8 cellular contexts compared by ENCODE assay signal in genomic region chr10:1048732-1049424, GRCh38. TPM values are rescaled to one million over a fixed set of nuclear protein-coding genes. Genes with fewer than 3 reads are reported as not detected.
DNase-seq lines count a peak whose midpoint lies in the region; ATAC-seq and TF ChIP-seq lines count a peak whose summit lies in the region.

Gene IDI1 (minus strand): TSS chr10:1049119. CDS start chr10:1049003, 116 bp downstream.

- H3K27ac ChIP-seq in ectodermal cell (ENCODE audit: insufficient read depth, low read depth, low read length, poor library complexity, severe bottlenecking) (peak within 1 kb of the TSS; percentile 99), lower lobe of right lung (peak within 1 kb of the TSS; percentile 100)

- peak; percentile 97 to 98 for ATAC-seq in lower lobe of right lung

- H3K27me3 ChIP-seq in ectodermal cell (ENCODE audit: control insufficient read depth, insufficient read depth, low read length, poor library complexity, severe bottlenecking) (no peaks in the 10 kb centered on the region), lower lobe of right lung (ENCODE audit: low read depth) (no peaks in the 10 kb centered on the region)

- TF ChIP-seq CTCF in GM20000 (IDR thresholded peaks at IDR 0.05; ENCODE audit: extremely low read depth, missing control alignments) (no peak), lower lobe of right lung (IDR thresholded peaks at IDR 0.05) (no peak)

- H3K36me3 ChIP-seq in ectodermal cell (ENCODE audit: control insufficient read depth, insufficient read depth, low read length) (peaks cover 1% of the 10 kb centered on the region), lower lobe of right lung (peaks cover 11% of the 10 kb centered on the region)

- H3K4me1 ChIP-seq in ectodermal cell (ENCODE audit: control insufficient read depth, insufficient read depth, low read length): peaks cover 5% of the 10 kb centered on the region
- peaks cover 57% of the 10 kb centered on the region for H3K4me1 ChIP-seq in lower lobe of right lung

- H3K9me3 ChIP-seq in ectodermal cell (ENCODE audit: control insufficient read depth, low read length) (no peaks in the 10 kb centered on the region), lower lobe of right lung (no peaks in the 10 kb centered on the region)

- intact Hi-C loops in lower lobe of right lung (cut with DNase I): no loop called here

- 0% methylated on average over 83 of the region's 83 CpGs for WGBS in ectodermal cell, 2 experiments

- peak; percentile 98 for DNase-seq in COLO668 (lab: John Stamatoyannopoulos, UW; ENCODE audit: unreplicated experiment)
- peak; percentile 97 for DNase-seq in GM20000 (ENCODE audit: low spot score)
- peak; percentile 72 for DNase-seq in HS-5 (ENCODE audit: low read depth)
- peak; percentile 84 for DNase-seq in NK-92 (lab: John Stamatoyannopoulos, UW; ENCODE audit: unreplicated experiment)
- peak; percentile 93 to 94 for DNase-seq in activated CD8-positive, alpha-beta memory T cell treated with anti-CD3 and anti-CD28 coated beads for 1 hour (ENCODE audit: extremely low read depth in 1 of 2, low read depth in 1 of 2)
- DNase-seq in lower lobe of right lung: peak; percentile 99
- peak; percentile 87 to 92 (median 91) for DNase-seq in stimulated activated CD4-positive, alpha-beta T cell treated with anti-CD3 and anti-CD28 coated beads, TNF-alpha, amount 100 ng/mL, for 1 hour (ENCODE audit: low read depth in 3 of 3, low spot score in 1 of 3)

- peak within 1 kb of the TSS; percentile 95 for H3K4me3 ChIP-seq in ectodermal cell (ENCODE audit: insufficient read depth, low read depth, low read length)
- peak within 1 kb of the TSS; percentile 79 for H3K4me3 ChIP-seq in lower lobe of right lung

RNA-seq across cellular contexts. Expression of gene IDI1, which starts in this region (rescaled TPM):
- polyA plus RNA-seq in ectodermal cell (2013, experiment 1 of 4): 103 TPM
- 81.8 TPM for polyA plus RNA-seq in ectodermal cell (2013, experiment 2 of 4)
- 60.8 TPM for polyA plus RNA-seq in ectodermal cell (2013, experiment 3 of 4)
- 69.9 TPM for polyA plus RNA-seq in ectodermal cell (2013, experiment 4 of 4)
- 49.5 TPM for total RNA-seq in lower lobe of right lung

Comparison
In these comparisons a context has a peak if more than half of its experiments do, and no peak if none do; other contexts are left out.
1. Peak in every context shown above with its lines: DNase-seq, ATAC-seq, H3K4me3 ChIP-seq and H3K27ac ChIP-seq.